ENCODE assay signal across 18 cellular contexts in the genomic region with DNA sequence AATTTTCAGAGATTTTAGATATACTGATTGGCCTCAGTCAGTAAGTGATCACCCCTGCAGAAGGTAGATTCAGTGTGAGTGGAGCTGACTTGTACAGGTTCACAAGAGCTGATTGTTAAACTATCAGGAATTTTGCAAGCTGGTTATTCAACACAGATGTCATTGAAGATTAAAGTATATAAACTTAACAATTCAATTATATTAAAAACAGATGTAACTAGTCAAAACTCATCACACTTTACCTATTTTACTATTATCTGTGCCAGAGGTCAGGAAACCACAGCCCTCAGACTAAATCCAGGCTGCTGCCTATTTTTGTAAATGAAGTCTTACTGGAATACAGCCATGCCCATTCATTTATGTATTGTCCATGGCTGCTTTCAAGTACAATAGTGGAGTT.
"Had no signal": no experiment of that assay in that cellular context is flagged by ENCODE, and none has a peak within 500 bp of the region (broad histone marks: within the 10 kb centered on the region; RNA-seq: fewer than 3 reads in every experiment).

No MANE protein-coding gene starts in this region.

- ATAC-seq: psoas muscle; right cardiac atrium; right lobe of liver; stimulated activated effector memory CD8-positive, alpha-beta T cell treated with anti-CD3 and anti-CD28 coated beads, Interleukin-12 subunit alpha, Interleukin-12 subunit beta, amount 100 ng/mL, for 72 hours; stimulated activated naive B cell treated with anti-CD40 and anti-IgM and Interleukin-4, amounts not matched to agents 10 μg/mL and 1 μg/mL and 100 μg/mL, for 72 hours had no signal

- DNase-seq: occipital lobe; ovary; posterior cingulate gyrus; psoas muscle; right cardiac atrium; right lobe of liver; sigmoid colon; small intestine; stimulated activated CD4-positive, alpha-beta T cell treated with anti-CD3 and anti-CD28 coated beads, Interleukin-15, amount 100 ng/mL, for 24 hours; stimulated activated CD4-positive, alpha-beta T cell treated with anti-CD3 and anti-CD28 coated beads, Interleukin-2, amount 100 ng/mL, for 24 hours; stimulated activated CD4-positive, alpha-beta T cell treated with anti-CD3 and anti-CD28 coated beads, Interleukin-2, amount 100 ng/mL, for 48 hours; stimulated activated CD4-positive, alpha-beta T cell treated with anti-CD3 and anti-CD28 coated beads, Interleukin-4, amount 100 ng/mL, for 24 hours; stimulated activated naive B cell treated with anti-CD40 and anti-IgM and Interleukin-4, amounts not matched to agents 10 μg/mL and 1 μg/mL and 100 μg/mL, for 72 hours; stimulated activated naive CD4-positive, alpha-beta T cell treated with Interleukin-2 at 50 U/mL for 16 hours; stomach; thyroid gland; upper lobe of left lung had no signal
